9 cellular contexts compared by ENCODE assay signal in the genomic region with DNA sequence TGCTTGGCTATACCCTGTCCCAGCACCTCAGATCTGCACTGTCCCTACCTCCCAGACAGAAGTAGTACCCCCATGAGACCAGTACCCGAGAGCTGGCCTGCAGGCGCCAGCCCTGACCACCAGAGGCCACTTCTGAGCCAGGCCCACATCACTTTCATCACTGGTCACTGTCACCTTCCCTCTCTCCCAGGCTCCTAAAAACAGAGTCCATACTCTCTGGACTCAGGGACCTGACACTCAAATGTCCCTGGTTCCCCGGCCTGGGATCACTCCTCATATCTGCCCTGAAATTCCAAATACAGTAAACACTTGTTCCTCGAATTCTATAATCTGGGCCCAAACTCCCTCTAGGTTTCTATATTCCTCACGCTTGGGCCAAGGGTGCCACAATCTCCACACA. TPM values are rescaled to one million over a fixed set of nuclear protein-coding genes. Genes with fewer than 3 reads are reported as not detected.
A peak's percentile ranks its signal among the peaks of the same experiment; 100 is the strongest.
DNase-seq lines count a peak whose midpoint lies in the region; ATAC-seq and TF ChIP-seq lines count a peak whose summit lies in the region.
"Had no signal": no experiment of that assay in that cellular context is flagged by ENCODE, and none has a peak within 500 bp of the region (broad histone marks: within the 10 kb centered on the region; RNA-seq: fewer than 3 reads in every experiment).

No MANE protein-coding gene starts in this region.

- H3K4me1 ChIP-seq in SJCRH30: peaks cover 11% of the 10 kb centered on the region
- H3K4me1 ChIP-seq: HAP-1 had no signal

- no peaks in the 10 kb centered on the region for H3K9me3 Mint-ChIP-seq in stimulated activated naive CD8-positive, alpha-beta T cell treated with anti-CD3 and anti-CD28 coated beads, Interleukin-15, amount 100 ng/mL, for 72 hours

- peak; percentile 57 for ATAC-seq in stimulated activated naive CD8-positive, alpha-beta T cell treated with anti-CD3 and anti-CD28 coated beads, Interleukin-15, amount 100 ng/mL, for 72 hours
- ATAC-seq in HG02938 (IDR thresholded peaks at IDR 0.05; ENCODE audit: unreplicated experiment) (no peak), GM21423 (IDR thresholded peaks at IDR 0.05; ENCODE audit: unreplicated experiment) (no peak), GM21367 (IDR thresholded peaks at IDR 0.05; ENCODE audit: unreplicated experiment) (no peak)

- no peaks in the 10 kb centered on the region for H3K9me3 ChIP-seq in SJCRH30 (replicated peaks)
- H3K9me3 ChIP-seq: HAP-1 had no signal

- no peaks in the 10 kb centered on the region for H3K27me3 Mint-ChIP-seq in stimulated activated naive CD8-positive, alpha-beta T cell treated with anti-CD3 and anti-CD28 coated beads, Interleukin-15, amount 100 ng/mL, for 72 hours

- H3K4me1 Mint-ChIP-seq in stimulated activated naive CD8-positive, alpha-beta T cell treated with anti-CD3 and anti-CD28 coated beads, Interleukin-15, amount 100 ng/mL, for 72 hours: no peaks in the 10 kb centered on the region

- peak; percentile 19 for DNase-seq in ACHN
- peak; percentile 40 to 70 for DNase-seq in SJCRH30
- DNase-seq in fibroblast of the aortic adventitia (ENCODE audit: low read depth): no peak
- no peak for DNase-seq in stimulated activated naive CD8-positive, alpha-beta T cell treated with anti-CD3 and anti-CD28 coated beads, Interleukin-15, amount 100 ng/mL, for 72 hours

- H3K36me3 ChIP-seq in SJCRH30: peaks cover 1% of the 10 kb centered on the region; the same call in 1 of the 2 replicates

- H3K27ac ChIP-seq in SJCRH30: no peak overlapping the region

- no peaks in the 10 kb centered on the region for H3K27me3 ChIP-seq in SJCRH30

- no peak overlapping the region for H3K4me3 ChIP-seq in SJCRH30
- H3K4me3 ChIP-seq in fibroblast of the aortic adventitia (ENCODE audit: low read depth, low read length): no peak overlapping the region
- H3K4me3 ChIP-seq: HAP-1 had no signal

- TF ChIP-seq CTCF in GM12873 (IDR thresholded peaks at IDR 0.05; ENCODE audit: insufficient read depth, low read depth, low read length, missing control alignments) (peak; percentile 89), fibroblast of the aortic adventitia (IDR thresholded peaks at IDR 0.05; ENCODE audit: insufficient read depth, low read length) (peak; percentile 74)

- H3K4me3 Mint-ChIP-seq in stimulated activated naive CD8-positive, alpha-beta T cell treated with anti-CD3 and anti-CD28 coated beads, Interleukin-15, amount 100 ng/mL, for 72 hours: no peak overlapping the region

- in situ Hi-C loops in ACHN (cut with HindIII; ENCODE audit: low pct_ligation_motif_present, low pct_unique_long_range_greater_than_20kb, low sequenced_read_pairs): no loop called here

- H3K27ac Mint-ChIP-seq in stimulated activated naive CD8-positive, alpha-beta T cell treated with anti-CD3 and anti-CD28 coated beads, Interleukin-15, amount 100 ng/mL, for 72 hours: peak overlapping the region in 1 of 2 donors; percentile 81

RNA-seq across cellular contexts. Expression of a gene that starts 18.7 kb away (rescaled TPM):
- total RNA-seq in SJCRH30 (2014; rRNA removed; shearing (Covaris generic)): 1.6 and 2.3 TPM in 2 replicates
- 6.6 and 9.2 TPM in 2 replicates for total RNA-seq in fibroblast of the aortic adventitia (ENCODE audit: low replicate concordance)

RNA-seq across cellular contexts. Expression of a gene that starts 18.9 kb away (rescaled TPM):
- not detected in 2 replicates for total RNA-seq in SJCRH30 (2014; rRNA removed; shearing (Covaris generic))
- total RNA-seq in fibroblast of the aortic adventitia (ENCODE audit: low replicate concordance): 0.41 and 1.7 TPM in 2 replicates

Comparison
In these comparisons a context has a peak if more than half of its experiments do, and no peak if none do; other contexts are left out.
1. DNase-seq: peak in ACHN (single experiment) and SJCRH30 (2 of 2); none in fibroblast of the aortic adventitia (single experiment) and stimulated activated naive CD8-positive, alpha-beta T cell treated with anti-CD3 and anti-CD28 coated beads, Interleukin-15, amount 100 ng/mL, for 72 hours (0 of 2).